Comparison of ENCODE assay signal across 10 cellular contexts in the genomic region with DNA sequence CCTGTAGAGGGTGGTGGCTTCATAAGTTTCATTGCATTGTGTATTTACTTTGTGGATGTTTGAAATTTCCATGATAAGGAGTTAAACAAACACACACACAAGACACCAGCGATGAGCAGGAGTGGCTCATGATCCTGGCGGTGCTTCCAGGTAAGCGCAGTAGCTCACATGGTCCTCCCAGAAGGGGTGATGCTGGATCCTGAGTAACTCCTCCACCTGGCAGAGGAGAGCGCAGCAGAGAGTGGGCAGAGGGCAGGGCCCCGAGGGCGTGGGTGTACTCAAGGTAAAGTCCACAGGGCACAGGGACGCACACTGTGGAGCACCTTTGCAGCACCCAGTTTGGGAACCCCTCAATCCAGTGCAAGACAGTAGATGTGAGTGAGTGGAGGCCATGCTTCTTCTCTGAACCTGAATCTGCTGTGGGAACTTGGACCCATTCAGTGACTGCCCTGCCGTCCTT. TPM values are rescaled to one million over a fixed set of nuclear protein-coding genes. Genes with fewer than 3 reads are reported as not detected.
DNase-seq lines count a peak whose midpoint lies in the region; ATAC-seq and TF ChIP-seq lines count a peak whose summit lies in the region.
"Had no signal": no experiment of that assay in that cellular context is flagged by ENCODE, and none has a peak within 500 bp of the region (broad histone marks: within the 10 kb centered on the region; RNA-seq: fewer than 3 reads in every experiment).

No MANE protein-coding gene starts in this region.

- DNase-seq in RWPE1 (ENCODE audit: low spot score) (no peak), posterior vena cava (ENCODE audit: low spot score) (peak; percentile 80), SKM-1 (lab: John Stamatoyannopoulos, UW; ENCODE audit: unreplicated experiment) (no peak), amygdala (lab: John Stamatoyannopoulos, UW) (no peak), HEK293T (ENCODE audit: extremely low spot score) (no peak)
- DNase-seq: T-helper 1 cell had no signal

- no peak for TF ChIP-seq EP300 in gastroesophageal sphincter (IDR thresholded peaks at IDR 0.05)

- no peak for TF ChIP-seq POLR2A in gastroesophageal sphincter (IDR thresholded peaks at IDR 0.05)

- intact Hi-C loops in posterior vena cava (cut with DNase I) = loop anchor here in 1 of 2 donors (5.0 kb wide), 1 partner anchor 51 kb away; no protein-coding TSS in a partner anchor

- H3K4me1 ChIP-seq in ACC112 (ENCODE audit: control insufficient read depth, insufficient read depth, low read length, unreplicated experiment) (peaks cover 17% of the 10 kb centered on the region), gastroesophageal sphincter (peaks cover 17 to 78% (median 46%) of the 10 kb centered on the region in 3 donors)

- POLR2A ChIA-PET in RWPE1 (lab: Yijun Ruan, JAX; ENCODE audit: low non-redundant PET) = no interaction called here
- POLR2A ChIA-PET in HEK293T (lab: Yijun Ruan, JAX) = no interaction called here

- CTCF ChIA-PET in RWPE1 (lab: Yijun Ruan, JAX) (interaction anchor here (2.4 kb wide), 1 partner anchor 69 kb away, joined by 15 read pairs; no protein-coding TSS in a partner anchor), HEK293T (lab: Yijun Ruan, JAX) (no interaction called here)

- no peak overlapping the region for H2AFZ ChIP-seq in ACC112 (ENCODE audit: low read length, unreplicated experiment)

- H3K27ac ChIP-seq in ACC112 (ENCODE audit: low read depth, low read length) = peak overlapping the region; percentile 96
- H3K27ac ChIP-seq in RWPE1 = peak overlapping the region; percentile 100
- H3K27ac ChIP-seq in gastroesophageal sphincter = peak overlapping the region; percentile 96 to 98 (median 97)

- H3K4me3 ChIP-seq in ACC112 (ENCODE audit: low read depth, low read length) (peak overlapping the region; percentile 31; the same call in 1 of the 2 replicates), gastroesophageal sphincter (peak overlapping the region in 1 of 2 donors; percentile 37)
- H3K4me3 ChIP-seq: GM12878 had no signal

- no peak for TF ChIP-seq CTCF in RWPE1 (conservative IDR thresholded peaks at IDR 0.05; ENCODE audit: low read depth)
- no peak for TF ChIP-seq CTCF in gastroesophageal sphincter (IDR thresholded peaks at IDR 0.05)

- no peaks in the 10 kb centered on the region for H3K36me3 ChIP-seq in ACC112 (ENCODE audit: insufficient read depth, low read length)
- H3K36me3 ChIP-seq in gastroesophageal sphincter = no peaks in the 10 kb centered on the region

- no peak for ATAC-seq in gastroesophageal sphincter
- ATAC-seq in HG02870 (IDR thresholded peaks at IDR 0.05; ENCODE audit: unreplicated experiment) = no peak
- ATAC-seq: GM12878 had no signal

- WGBS in gastroesophageal sphincter (ENCODE audit: low coverage in 1 of 2), 2 donors = 20 to 51% methylated on average over 1 to 7 of the region's 8 CpGs

- H3K79me2 ChIP-seq in ACC112 (ENCODE audit: control insufficient read depth, insufficient read depth, low read length, unreplicated experiment) = peaks cover 3% of the 10 kb centered on the region

- no peaks in the 10 kb centered on the region for H3K9me3 ChIP-seq in gastroesophageal sphincter

- H3K27me3 ChIP-seq in ACC112 (ENCODE audit: insufficient read depth, low read length) = no peaks in the 10 kb centered on the region
- H3K27me3 ChIP-seq in gastroesophageal sphincter = no peaks in the 10 kb centered on the region

TF ChIP-seq in HEK293T, 16 proteins besides CTCF, POLR2A, EP300 and RAD21:
- TF ChIP-seq BHLHE40 (IDR thresholded peaks at IDR 0.05; ENCODE audit: borderline replicate concordance) = no peak
- no peak for TF ChIP-seq ZNF384 (IDR thresholded peaks at IDR 0.05)
- TF ChIP-seq CTBP1 (IDR thresholded peaks at IDR 0.05; ENCODE audit: borderline replicate concordance) = no peak
- TF ChIP-seq, protein P1, sequence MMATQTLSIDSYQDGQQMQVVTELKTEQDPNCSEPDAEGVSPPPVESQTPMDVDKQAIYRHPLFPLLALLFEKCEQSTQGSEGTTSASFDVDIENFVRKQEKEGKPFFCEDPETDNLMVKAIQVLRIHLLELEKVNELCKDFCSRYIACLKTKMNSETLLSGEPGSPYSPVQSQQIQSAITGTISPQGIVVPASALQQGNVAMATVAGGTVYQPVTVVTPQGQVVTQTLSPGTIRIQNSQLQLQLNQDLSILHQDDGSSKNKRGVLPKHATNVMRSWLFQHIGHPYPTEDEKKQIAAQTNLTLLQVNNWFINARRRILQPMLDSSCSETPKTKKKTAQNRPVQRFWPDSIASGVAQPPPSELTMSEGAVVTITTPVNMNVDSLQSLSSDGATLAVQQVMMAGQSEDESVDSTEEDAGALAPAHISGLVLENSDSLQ (IDR thresholded peaks at IDR 0.05) = no peak
- TF ChIP-seq ELF4 (IDR thresholded peaks at IDR 0.05) = no peak
- no peak for TF ChIP-seq FOXA1 (IDR thresholded peaks at IDR 0.05)
- no peak for TF ChIP-seq SP1 (IDR thresholded peaks at IDR 0.05)
- TF ChIP-seq L3MBTL2 (conservative IDR thresholded peaks at IDR 0.05) = no peak
- no peak for TF ChIP-seq TARDBP (IDR thresholded peaks at IDR 0.05)
- no peak for TF ChIP-seq SUZ12 (IDR thresholded peaks at IDR 0.05)
- TF ChIP-seq LEF1 (IDR thresholded peaks at IDR 0.05; ENCODE audit: borderline replicate concordance) = no peak
- no peak for TF ChIP-seq FOXM1 (IDR thresholded peaks at IDR 0.05; ENCODE audit: borderline replicate concordance)
- no peak for TF ChIP-seq HDGF (IDR thresholded peaks at IDR 0.05; ENCODE audit: borderline replicate concordance)
TF ChIP-seq in HEK293T: peak in this region for 0.

RNA-seq across cellular contexts. Expression of a gene that starts 54.0 kb away (rescaled TPM):
- total RNA-seq in gastroesophageal sphincter (10 to 100 TPM; 18.7 to 49.1 (median 37.6) TPM), posterior vena cava (10 to 100 TPM; 20.7 to 21.7 TPM)
